ENCODE assay signal across 8 cellular contexts in genomic region chr19:49640113-49640898, GRCh38. TPM values are rescaled to one million over a fixed set of nuclear protein-coding genes. Genes with fewer than 3 reads are reported as not detected.
DNase-seq lines count a peak whose midpoint lies in the region; ATAC-seq and TF ChIP-seq lines count a peak whose summit lies in the region.

Gene RRAS, minus strand, starts transcription at chr19:49640143. Its CDS starts 45 bp downstream, at chr19:49640098.

- H3K4me2 ChIP-seq in PC-3 (ENCODE audit: low read length) = peak within 1 kb of the TSS; percentile 96

- H3K4me3 Mint-ChIP-seq in activated T-cell treated with anti-CD3 and anti-CD28 coated beads, Interleukin-2, amount 50 U/mL, for 24 hours = peak within 1 kb of the TSS; percentile 99

- no peaks in the 10 kb centered on the region for H3K9me3 ChIP-seq in PC-3 (ENCODE audit: low read length)

- peak; percentile 71; the same call in 1 of the 2 replicates for TF ChIP-seq EP300 in Ishikawa (IDR thresholded peaks at IDR 0.05; ENCODE audit: borderline replicate concordance)

- no peaks in the 10 kb centered on the region for H3K27me3 Mint-ChIP-seq in activated T-cell treated with anti-CD3 and anti-CD28 coated beads, Interleukin-2, amount 50 U/mL, for 24 hours

- DNase-seq in DMS114 treated with DMSO at 0.1 percent for 48 hours (lab: John Stamatoyannopoulos, UW; ENCODE audit: unreplicated experiment) (peak; percentile 97), PC-3 (peak; percentile 100), epithelial cell of proximal tubule (ENCODE audit: low read depth) (peak; percentile 98), mucosa of gallbladder (ENCODE audit: low spot score) (peak; percentile 100)
- DNase-seq in activated T-cell treated with anti-CD3 and anti-CD28 coated beads, Interleukin-2, amount 50 U/mL, for 24 hours = peak; percentile 99
- peak; percentile 100 for DNase-seq in stimulated activated CD8-positive, alpha-beta memory T cell treated with anti-CD3 and anti-CD28 coated beads, Interleukin-4, amount 100 ng/mL, for 4 hours (ENCODE audit: low read depth in 2 of 2, low spot score in 1 of 2)

- H3K4me3 ChIP-seq in PC-3 (ENCODE audit: low read length) (peak within 1 kb of the TSS; percentile 75), epithelial cell of proximal tubule (ENCODE audit: low read depth, low read length) (peak within 1 kb of the TSS; percentile 86)

- CTCF ChIA-PET in PC-3 (lab: Charles Lee) = interaction anchor here (0.7 to 1.0 kb wide), 4 partner anchors 36 to 93 kb away, joined by 3 to 4 read pairs (median 4); no protein-coding TSS in a partner anchor

- no TSS peak for BruUV-seq in PC-3 (replicated peaks; lab: Mats Ljungman, UMichigan)

- H3K79me2 ChIP-seq in PC-3 (ENCODE audit: low read length) = peaks cover 42% of the 10 kb centered on the region

- peak within 1 kb of the TSS; percentile 97 for H3K27ac ChIP-seq in PC-3 (ENCODE audit: low read length)

- peaks cover 3% of the 10 kb centered on the region for H3F3A ChIP-seq in PC-3 (ENCODE audit: low read length, unreplicated experiment)

- H3K36me3 Mint-ChIP-seq in activated T-cell treated with anti-CD3 and anti-CD28 coated beads, Interleukin-2, amount 50 U/mL, for 24 hours (ENCODE audit: low read depth) = peaks cover 31% of the 10 kb centered on the region

- intact Hi-C loops in PC-3 (cut with micrococcal nuclease) = loop anchor here (1.0 to 2.0 kb wide), 5 partner anchors 25 to 144 kb away; partner anchors contain the start of genes BCL2L12, IRF3 and RPS11

- no peaks in the 10 kb centered on the region for H4K20me1 ChIP-seq in PC-3 (ENCODE audit: low read length)

- peaks cover 3% of the 10 kb centered on the region; the same call in 1 of the 2 replicates for H3K36me3 ChIP-seq in PC-3 (ENCODE audit: low read depth, low read length)

- no peaks in the 10 kb centered on the region for H3K9me2 ChIP-seq in PC-3 (replicated peaks; ENCODE audit: low read length)

- no peak for TF ChIP-seq RAD21 in Ishikawa (IDR thresholded peaks at IDR 0.05; ENCODE audit: low read depth)

- H3K9me3 Mint-ChIP-seq in activated T-cell treated with anti-CD3 and anti-CD28 coated beads, Interleukin-2, amount 50 U/mL, for 24 hours = no peaks in the 10 kb centered on the region

- ATAC-seq in GM21576 (IDR thresholded peaks at IDR 0.05; ENCODE audit: unreplicated experiment) (peak; percentile 59), PC-3 (peak; percentile 65)

- peaks cover 52% of the 10 kb centered on the region for H3K4me1 ChIP-seq in PC-3 (ENCODE audit: insufficient read depth, low read length)

- H2AFZ ChIP-seq in PC-3 (ENCODE audit: low read length) = peak within 1 kb of the TSS; percentile 51

- H3K27ac Mint-ChIP-seq in activated T-cell treated with anti-CD3 and anti-CD28 coated beads, Interleukin-2, amount 50 U/mL, for 24 hours = peak within 1 kb of the TSS; percentile 100

- TF ChIP-seq CTCF in PC-3 (conservative IDR thresholded peaks at IDR 0.05; ENCODE audit: low read depth, low read length) = no peak
- no peak for TF ChIP-seq CTCF in epithelial cell of proximal tubule (conservative IDR thresholded peaks at IDR 0.05; ENCODE audit: low read depth, low read length)

- H3K9ac ChIP-seq in PC-3 (ENCODE audit: low read length) = peak within 1 kb of the TSS; percentile 95

- H3K27me3 ChIP-seq in PC-3 (ENCODE audit: low read length) = no peaks in the 10 kb centered on the region

- H3K4me1 Mint-ChIP-seq in activated T-cell treated with anti-CD3 and anti-CD28 coated beads, Interleukin-2, amount 50 U/mL, for 24 hours (ENCODE audit: low read depth) = peaks cover 49% of the 10 kb centered on the region

- POLR2A ChIA-PET in PC-3 (lab: Charles Lee; ENCODE audit: unreplicated experiment) = interaction anchor here (0.5 to 1.6 kb wide), 17 partner anchors 22 to 505 kb away, joined by 3 to 21 read pairs (median 4); partner anchors contain the start of genes AP2A1, BCL2L12, IRF3 and NOSIP

TF ChIP-seq in Ishikawa, 13 proteins besides CTCF, POLR2A, EP300 and RAD21:
- TF ChIP-seq NFIC (IDR thresholded peaks at IDR 0.05) = peak; percentile 77
- no peak for TF ChIP-seq EGR1 (IDR thresholded peaks at IDR 0.05)
- TF ChIP-seq YY1 (IDR thresholded peaks at IDR 0.05; ENCODE audit: low read depth) = 0 out of 2 replicates have a peak, but pooled peaks have one; percentile 42
- no peak for TF ChIP-seq CEBPB (IDR thresholded peaks at IDR 0.05)
- TF ChIP-seq MAX (IDR thresholded peaks at IDR 0.05) = peak; percentile 34; the same call in 1 of the 2 replicates
- peak; percentile 60; the same call in 1 of the 2 replicates for TF ChIP-seq FOXM1 (IDR thresholded peaks at IDR 0.05; ENCODE audit: borderline replicate concordance, low read depth)
- peak; percentile 72 for TF ChIP-seq TAF1 (IDR thresholded peaks at IDR 0.05; ENCODE audit: low read depth)
- peak; percentile 37; the same call in 1 of the 2 replicates for TF ChIP-seq ZBTB7A (IDR thresholded peaks at IDR 0.05; ENCODE audit: low read depth)
- TF ChIP-seq USF1 (IDR thresholded peaks at IDR 0.05) = no peak
- TF ChIP-seq CREB1 (IDR thresholded peaks at IDR 0.05; ENCODE audit: low read depth) = peak; percentile 54; the same call in 1 of the 2 replicates
- peak; percentile 86 for TF ChIP-seq TEAD4 (IDR thresholded peaks at IDR 0.05)
- peak; percentile 84 for TF ChIP-seq TCF12 (IDR thresholded peaks at IDR 0.05; ENCODE audit: low read depth)
- TF ChIP-seq REST (IDR thresholded peaks at IDR 0.05; ENCODE audit: low read depth) = no peak

RNA-seq across cellular contexts. Expression of gene RRAS, which starts in this region (rescaled TPM):
- 24.0 and 32.0 TPM in 2 replicates for total RNA-seq in PC-3 (2014; rRNA removed)
- 33.5 and 67.2 TPM in 2 replicates for total RNA-seq in epithelial cell of proximal tubule
- 96.1 TPM for total RNA-seq in mucosa of gallbladder

Comparison
In these comparisons a context has a peak if more than half of its experiments do, and no peak if none do; other contexts are left out.
1. Peak in every context shown above with its lines: DNase-seq, ATAC-seq, H3K4me3 ChIP-seq and H3K27ac ChIP-seq.